In genomic region chr11:116294630-116295029, GRCh38 we compare ENCODE assay signal across 21 cellular contexts.
DNase-seq lines count a peak whose midpoint lies in the region; ATAC-seq, FAIRE-seq and TF ChIP-seq lines count a peak whose summit lies in the region.
"Had no signal": no experiment of that assay in that cellular context is flagged by ENCODE, and none has a peak within 500 bp of the region (broad histone marks: within the 10 kb centered on the region; RNA-seq: fewer than 3 reads in every experiment).

No MANE protein-coding gene starts in this region.

- H3K27ac Mint-ChIP-seq in activated naive CD4-positive, alpha-beta T cell treated with anti-CD3 and anti-CD28 coated beads, Interleukin-2, amount 50 U/mL, for 72 hours: no peak overlapping the region
- H3K27ac Mint-ChIP-seq: activated CD8-positive, alpha-beta T cell treated with anti-CD3 and anti-CD28 coated beads, Interleukin-2, amount 10 ng/mL, durations not matched to agents 7 days and 5 days; activated T-helper 1 cell treated with anti-CD3 and anti-CD28 coated beads, Interleukin-12 subunit alpha, Interleukin-12 subunit beta, Interleukin-2, Interleukin-4 antibody, amounts not matched to agents 30 ng/mL and 10 ng/mL and 1 ng/mL, durations not matched to agents 14 hours and 24 hours and 36 hours; CD14-positive monocyte; nephron progenitor cell; stimulated activated naive B cell treated with anti-CD40 and anti-IgM and Interleukin-4, amounts not matched to agents 10 μg/mL and 1 μg/mL and 100 μg/mL, for 72 hours; WTC11 had no signal

- TF ChIP-seq CTCF in HepG2 (CRISPR knock-in tag; IDR thresholded peaks at IDR 0.05) (no peak), right lobe of liver (IDR thresholded peaks at IDR 0.05) (no peak), endothelial cell of umbilical vein (IDR thresholded peaks at IDR 0.05; ENCODE audit: extremely low read depth in 1 of 2, insufficient read depth in 1 of 2, low read depth in 1 of 2, low read length in 2 of 2) (no peak)

- no peak overlapping the region for H3K23ac ChIP-seq in mesendoderm (ENCODE audit: low read length)

- dilution Hi-C loops in endothelial cell of umbilical vein (cut with MboI; ENCODE audit: extremely low pct_ligation_motif_present, low sequenced_read_pairs): no loop called here

- no peaks in the 10 kb centered on the region for H3K79me1 ChIP-seq in mesendoderm (ENCODE audit: low read length)

- no peak overlapping the region for H3K4me3 ChIP-seq in HepG2 (replicated peaks in 1 of 3; ENCODE audit: insufficient read depth in 1 of 3, low read depth in 2 of 3, low read length in 3 of 3)
- no peak overlapping the region for H3K4me3 ChIP-seq in right lobe of liver
- H3K4me3 ChIP-seq in endothelial cell of umbilical vein (replicated peaks in 1 of 3; ENCODE audit: insufficient read depth in 1 of 3, low read depth in 1 of 3, low read length in 3 of 3): no peak overlapping the region
- H3K4me3 ChIP-seq in mesendoderm (ENCODE audit: low read length): no peak overlapping the region
- H3K4me3 ChIP-seq: A549, psoas muscle, tibial nerve had no signal

- H3K36me3 Mint-ChIP-seq in activated naive CD4-positive, alpha-beta T cell treated with anti-CD3 and anti-CD28 coated beads, Interleukin-2, amount 50 U/mL, for 72 hours: no peaks in the 10 kb centered on the region
- H3K36me3 Mint-ChIP-seq: CD14-positive monocyte; stimulated activated naive B cell treated with anti-CD40 and anti-IgM and Interleukin-4, amounts not matched to agents 10 μg/mL and 1 μg/mL and 100 μg/mL, for 72 hours had no signal

- 30% methylated on average over 1 of the region's 1 CpG for WGBS in HepG2 (ENCODE audit: low lambda C conversion rate)
- WGBS in right lobe of liver (ENCODE audit: insufficient coverage, low coverage, low lambda C conversion rate, missing lambda C conversion rate): 78% methylated on average over 1 of the region's 1 CpG
- WGBS in mesendoderm (ENCODE audit: extremely low coverage, insufficient coverage, low lambda C conversion rate): no CpG with 5 or more reads among the region's 1 CpG

- no peak overlapping the region for H2BK5ac ChIP-seq in mesendoderm (ENCODE audit: low read length)

- intact Hi-C loops in HepG2 (cut with micrococcal nuclease; ENCODE audit: unreplicated experiment): loop anchor here (10.0 kb wide), 1 partner anchor 130 kb away; no protein-coding TSS in a partner anchor
- intact Hi-C loops in right lobe of liver (cut with DNase I): no loop called here
- intact Hi-C loops in endothelial cell of umbilical vein (cut with micrococcal nuclease): no loop called here

- H3K36me3 ChIP-seq in HepG2 (replicated peaks in 1 of 2; ENCODE audit: control insufficient read depth in 1 of 2, insufficient read depth in 2 of 2, low read length in 2 of 2) (no peaks in the 10 kb centered on the region), right lobe of liver (no peaks in the 10 kb centered on the region), endothelial cell of umbilical vein (ENCODE audit: control insufficient read depth in 2 of 2, extremely low read depth in 1 of 2, insufficient read depth in 2 of 2, low read length in 2 of 2) (no peaks in the 10 kb centered on the region), mesendoderm (ENCODE audit: control insufficient read depth, insufficient read depth, low read length) (no peaks in the 10 kb centered on the region)
- H3K36me3 ChIP-seq: tibial nerve had no signal

- no peak overlapping the region for H2BK120ac ChIP-seq in mesendoderm (ENCODE audit: low read depth, low read length)

- BruUV-seq in HepG2 (replicated peaks; lab: Mats Ljungman, UMichigan) (no TSS peak), endothelial cell of umbilical vein (replicated peaks; lab: Mats Ljungman, UMichigan) (no TSS peak)

- no peak for TF ChIP-seq EP300 in HepG2 (IDR thresholded peaks at IDR 0.05; ENCODE audit: low read depth in 2 of 2, low read length in 2 of 2)
- no peak for TF ChIP-seq EP300 in HepG2 (CRISPR knock-in tag; IDR thresholded peaks at IDR 0.05; ENCODE audit: borderline replicate concordance)

- in situ Hi-C loops in HepG2 (cut with HindIII; ENCODE audit: extremely low pct_ligation_motif_present, low pct_unique_long_range_greater_than_20kb): no loop called here

- DNase-seq in HepG2 (ENCODE audit: low spot score) (peak; percentile 39), right lobe of liver (no peak), endothelial cell of umbilical vein (ENCODE audit: low read depth, low spot score) (peak; percentile 35), mesendoderm (peak; percentile 87), iPS-NIHi7 (ENCODE audit: extremely low spot score) (no peak), superior temporal gyrus (ENCODE audit: extremely low spot score) (no peak)
- DNase-seq in activated naive CD4-positive, alpha-beta T cell treated with anti-CD3 and anti-CD28 coated beads, Interleukin-2, amount 50 U/mL, for 72 hours (ENCODE audit: low spot score in 2 of 2): no peak
- DNase-seq: activated CD8-positive, alpha-beta T cell treated with anti-CD3 and anti-CD28 coated beads, Interleukin-2, amount 10 ng/mL, durations not matched to agents 7 days and 5 days; cerebellar nuclear complex; foreskin fibroblast; nephron progenitor cell; psoas muscle; stimulated activated CD4-positive, alpha-beta T cell treated with anti-CD3 and anti-CD28 coated beads, Interleukin-15, amount 100 ng/mL, for 24 hours; stimulated activated naive B cell treated with anti-CD40 and anti-IgM and Interleukin-4, amounts not matched to agents 10 μg/mL and 1 μg/mL and 100 μg/mL, for 72 hours; T-helper 1 cell had no signal

- H2AK5ac ChIP-seq in mesendoderm (ENCODE audit: low read length): no peak overlapping the region

- ATAC-seq in HepG2 (no peak), right lobe of liver (no peak), GM18861 (IDR thresholded peaks at IDR 0.05; ENCODE audit: unreplicated experiment) (no peak)
- ATAC-seq in activated naive CD4-positive, alpha-beta T cell treated with anti-CD3 and anti-CD28 coated beads, Interleukin-2, amount 50 U/mL, for 72 hours: no peak
- ATAC-seq: A549; activated CD8-positive, alpha-beta T cell treated with anti-CD3 and anti-CD28 coated beads, Interleukin-2, amount 10 ng/mL, durations not matched to agents 7 days and 5 days; psoas muscle; stimulated activated naive B cell treated with anti-CD40 and anti-IgM and Interleukin-4, amounts not matched to agents 10 μg/mL and 1 μg/mL and 100 μg/mL, for 72 hours; WTC11 had no signal

- H2AFZ ChIP-seq in HepG2 (ENCODE audit: low read length) (no peak overlapping the region), endothelial cell of umbilical vein (ENCODE audit: low read depth, low read length) (no peak overlapping the region)

- no peak overlapping the region for H3K18ac ChIP-seq in mesendoderm (ENCODE audit: low read length)

- no peak overlapping the region for H3K4ac ChIP-seq in mesendoderm (ENCODE audit: low read depth, low read length)

- no peak overlapping the region for H3K27ac ChIP-seq in HepG2 (ENCODE audit: extremely low read length, insufficient read depth, low read length)
- no peak overlapping the region for H3K27ac ChIP-seq in right lobe of liver
- no peak overlapping the region for H3K27ac ChIP-seq in endothelial cell of umbilical vein (ENCODE audit: insufficient read depth, low read depth, low read length)
- H3K27ac ChIP-seq in mesendoderm (ENCODE audit: low read depth, low read length): no peak overlapping the region
- H3K27ac ChIP-seq: A549, psoas muscle, tibial nerve had no signal

- H3K56ac ChIP-seq in mesendoderm (ENCODE audit: low read length): no peak overlapping the region

- H3K4me2 ChIP-seq in HepG2 (ENCODE audit: low read depth, low read length) (no peak overlapping the region; the same call in 1 of the 2 replicates), endothelial cell of umbilical vein (ENCODE audit: insufficient read depth, low read length) (no peak overlapping the region), mesendoderm (ENCODE audit: low read length) (no peak overlapping the region)
- H3K4me2 ChIP-seq: A549 had no signal

- TF ChIP-seq RAD21 in HepG2 (CRISPR knock-in tag; IDR thresholded peaks at IDR 0.05): no peak

- H4K5ac ChIP-seq in mesendoderm (ENCODE audit: low read length): no peak overlapping the region

- no peaks in the 10 kb centered on the region for H3K27me3 ChIP-seq in HepG2 (ENCODE audit: control insufficient read depth in 1 of 2, insufficient read depth in 2 of 2, low read length in 2 of 2)
- H3K27me3 ChIP-seq in right lobe of liver: no peaks in the 10 kb centered on the region
- H3K27me3 ChIP-seq in endothelial cell of umbilical vein (ENCODE audit: control insufficient read depth in 2 of 2, insufficient read depth in 2 of 2, low read length in 2 of 2): no peaks in the 10 kb centered on the region
- H3K27me3 ChIP-seq in mesendoderm (ENCODE audit: insufficient read depth, low read length, poor library complexity): no peaks in the 10 kb centered on the region
- H3K27me3 ChIP-seq: tibial nerve had no signal

- no peak overlapping the region for H2BK15ac ChIP-seq in mesendoderm (replicated peaks; ENCODE audit: low read depth)

- H3K4me1 ChIP-seq in HepG2 (ENCODE audit: insufficient read depth, low read length) (peaks cover 18% of the 10 kb centered on the region), right lobe of liver (no peaks in the 10 kb centered on the region), endothelial cell of umbilical vein (ENCODE audit: control insufficient read depth, extremely low read depth, insufficient read depth, low read length) (no peaks in the 10 kb centered on the region), mesendoderm (ENCODE audit: control insufficient read depth, low read depth, low read length) (no peaks in the 10 kb centered on the region)
- H3K4me1 ChIP-seq: A549, psoas muscle, tibial nerve had no signal

- FAIRE-seq in HepG2 (lab: Jason Lieb, UNC): no peak
- FAIRE-seq in endothelial cell of umbilical vein (lab: Jason Lieb, UNC): no peak
- FAIRE-seq: A549 had no signal

- H3K79me2 ChIP-seq in HepG2 (ENCODE audit: insufficient read depth, low read length) (no peaks in the 10 kb centered on the region), endothelial cell of umbilical vein (ENCODE audit: control insufficient read depth, insufficient read depth, low read length) (no peaks in the 10 kb centered on the region), mesendoderm (ENCODE audit: control insufficient read depth, insufficient read depth, low read length) (no peaks in the 10 kb centered on the region)

- H3K9me3 ChIP-seq in HepG2 (ENCODE audit: low read length) (no peaks in the 10 kb centered on the region), right lobe of liver (no peaks in the 10 kb centered on the region), endothelial cell of umbilical vein (replicated peaks; ENCODE audit: control insufficient read depth, insufficient read depth, low read length) (no peaks in the 10 kb centered on the region)
- H3K9me3 ChIP-seq: A549 had no signal

- H3K9me3 Mint-ChIP-seq in activated naive CD4-positive, alpha-beta T cell treated with anti-CD3 and anti-CD28 coated beads, Interleukin-2, amount 50 U/mL, for 72 hours: peaks cover 0 to 4% of the 10 kb centered on the region in 2 donors
- H3K9me3 Mint-ChIP-seq: activated T-helper 1 cell treated with anti-CD3 and anti-CD28 coated beads, Interleukin-12 subunit alpha, Interleukin-12 subunit beta, Interleukin-2, Interleukin-4 antibody, amounts not matched to agents 30 ng/mL and 10 ng/mL and 1 ng/mL, durations not matched to agents 14 hours and 24 hours and 36 hours had no signal

- CTCF ChIA-PET in HepG2 (lab: Yijun Ruan, JAX; ENCODE audit: low intra/inter-chr PET ratio, low total read pairs): no interaction called here
- CTCF ChIA-PET in endothelial cell of umbilical vein (lab: Charles Lee): interaction anchor here (0.7 to 1.9 kb wide), 2 partner anchors 13 to 205 kb away, joined by 3 to 4 read pairs; no protein-coding TSS in a partner anchor

- H4K20me1 ChIP-seq in HepG2 (ENCODE audit: insufficient read depth, low read length) (no peaks in the 10 kb centered on the region), endothelial cell of umbilical vein (replicated peaks; ENCODE audit: control insufficient read depth, extremely low read depth, insufficient read depth, low read length) (no peaks in the 10 kb centered on the region)

- H3K9ac ChIP-seq in HepG2 (ENCODE audit: insufficient read depth, low read depth, low read length) (no peak overlapping the region), endothelial cell of umbilical vein (replicated peaks; ENCODE audit: extremely low read depth, insufficient read depth, low read length) (no peak overlapping the region), mesendoderm (ENCODE audit: low read length) (no peak overlapping the region)

- no peak overlapping the region for H4K8ac ChIP-seq in mesendoderm (ENCODE audit: low read depth, low read length)

- no peaks in the 10 kb centered on the region for H3K9me1 ChIP-seq in endothelial cell of umbilical vein (replicated peaks; ENCODE audit: control insufficient read depth, extremely low read depth, insufficient read depth, low read length)

- TF ChIP-seq POLR2A in HepG2 (IDR thresholded peaks at IDR 0.05; ENCODE audit: insufficient read depth in 1 of 2, low read depth in 2 of 2, low read length in 2 of 2) (no peak), right lobe of liver (IDR thresholded peaks at IDR 0.05) (no peak), endothelial cell of umbilical vein (IDR thresholded peaks at IDR 0.05; ENCODE audit: low read depth, low read length) (no peak)

- POLR2A ChIA-PET in HepG2 (lab: Yijun Ruan, JAX) (interaction anchor here (1.0 kb wide), 1 partner anchor 45 kb away, joined by 5 read pairs; no protein-coding TSS in a partner anchor), endothelial cell of umbilical vein (lab: Charles Lee) (no interaction called here)

Comparison
In these comparisons a context has a peak if more than half of its experiments do, and no peak if none do; other contexts are left out.
1. DNase-seq: peak in HepG2 (single experiment), endothelial cell of umbilical vein (single experiment) and mesendoderm (single experiment); none in right lobe of liver (0 of 3), activated naive CD4-positive, alpha-beta T cell treated with anti-CD3 and anti-CD28 coated beads, Interleukin-2, amount 50 U/mL, for 72 hours (0 of 2), iPS-NIHi7 (single experiment) and superior temporal gyrus (single experiment).